9 cellular contexts compared by ENCODE assay signal in genomic region chr9:84670106-84670800, GRCh38. TPM values are rescaled to one million over a fixed set of nuclear protein-coding genes. Genes with fewer than 3 reads are reported as not detected.
DNase-seq lines count a peak whose midpoint lies in the region; ATAC-seq and TF ChIP-seq lines count a peak whose summit lies in the region.
"Had no signal": no experiment of that assay in that cellular context is flagged by ENCODE, and none has a peak within 500 bp of the region (broad histone marks: within the 10 kb centered on the region; RNA-seq: fewer than 3 reads in every experiment).

No MANE protein-coding gene starts in this region.

- no peak for TF ChIP-seq CTCF in GM06990 (IDR thresholded peaks at IDR 0.05; ENCODE audit: insufficient read depth, low read length, poor library complexity, severe bottlenecking)
- TF ChIP-seq CTCF in heart left ventricle (IDR thresholded peaks at IDR 0.05): peak in 2 of 12 donors; percentile 3 to 10

- peaks cover 0 to 34% (median 11%) of the 10 kb centered on the region in 12 donors for H3K4me1 ChIP-seq in heart left ventricle

- H3K27ac ChIP-seq in heart left ventricle: peak overlapping the region in 8 of 12 donors; percentile 8 to 50 (median 36)

- no peaks in the 10 kb centered on the region for H3K36me3 ChIP-seq in GM06990 (ENCODE audit: control insufficient read depth, insufficient read depth, low read length)
- H3K36me3 ChIP-seq in heart left ventricle: no peaks in the 10 kb centered on the region

- H3K27me3 ChIP-seq in GM06990 (replicated peaks; ENCODE audit: control insufficient read depth, insufficient read depth, low read length) (peaks cover 2% of the 10 kb centered on the region), heart left ventricle (peaks cover 0 to 49% (median 16%) of the 10 kb centered on the region in 9 donors)

- peak in 2 of 4 donors; percentile 9 to 16 for ATAC-seq in heart left ventricle
- ATAC-seq in GM21529 (IDR thresholded peaks at IDR 0.05; ENCODE audit: unreplicated experiment): no peak
- no peak for ATAC-seq in GM19397 (IDR thresholded peaks at IDR 0.05; ENCODE audit: unreplicated experiment)
- no peak for ATAC-seq in GM19463 (IDR thresholded peaks at IDR 0.05; ENCODE audit: unreplicated experiment)

- WGBS in heart left ventricle, 4 donors: 2 to 4% (median 3%) methylated on average over 32 to 58 of the region's 58 CpGs

- intact Hi-C loops in heart left ventricle (cut with DNase I): no loop called here
- intact Hi-C loops in posterior vena cava (cut with DNase I): no loop called here

- DNase-seq in GM06990 (ENCODE audit: extremely low read depth, insufficient read length): peak; percentile 9
- DNase-seq in RPMI8226: peak; percentile 4
- peak; percentile 6 to 58 (median 40) for DNase-seq in heart left ventricle
- DNase-seq in posterior vena cava (ENCODE audit: low spot score): peak; percentile 83
- DNase-seq in GM03348 (ENCODE audit: low spot score): no peak
- DNase-seq: NCI-H446 treated with DMSO at 0.1 percent for 48 hours had no signal

- TF ChIP-seq POLR2A in heart left ventricle (IDR thresholded peaks at IDR 0.05): no peak

- peaks cover 0 to 6% (median 0%) of the 10 kb centered on the region in 12 donors for H3K9me3 ChIP-seq in heart left ventricle

- H3K4me3 ChIP-seq in GM06990 (replicated peaks; ENCODE audit: low read depth, low read length): peak overlapping the region; percentile 4
- peak overlapping the region; percentile 21 to 65 (median 54) for H3K4me3 ChIP-seq in heart left ventricle

RNA-seq across cellular contexts. Expression of gene NTRK2, which starts 0.7 kb away (rescaled TPM):
- total RNA-seq in heart left ventricle (10 to 100 TPM in 1 of 9 donors, 1 to 10 TPM in 7, under 1 TPM in 1; 0.86 to 16.0 (median 3.9) TPM), posterior vena cava (10 to 100 TPM; 19.2 to 43.8 TPM)
- polyA plus RNA-seq in heart left ventricle: 1 to 10 TPM; 1.1 to 1.3 TPM
